ENCODE assay signal across 13 cellular contexts in the genomic region with DNA sequence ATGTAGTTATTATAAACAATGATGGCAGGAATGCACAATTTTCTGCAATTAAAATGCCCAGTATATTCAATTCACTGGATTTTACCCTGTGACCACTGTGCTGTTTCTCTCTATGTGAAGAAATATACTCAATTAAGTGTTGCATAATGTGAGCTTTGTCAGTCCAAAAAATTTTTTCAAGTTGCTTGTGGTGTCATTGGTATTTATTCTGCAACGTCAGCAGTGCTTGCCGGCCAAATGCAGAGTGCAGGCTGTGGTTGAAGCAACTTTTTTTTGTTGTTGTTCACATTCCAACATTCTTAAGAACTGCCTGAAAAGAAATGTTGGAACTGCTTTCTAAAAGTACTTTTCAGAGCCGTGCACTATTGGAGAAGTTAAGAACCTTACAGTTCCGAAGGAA.
DNase-seq lines count a peak whose midpoint lies in the region; ATAC-seq, FAIRE-seq and TF ChIP-seq lines count a peak whose summit lies in the region.
"Had no signal": no experiment of that assay in that cellular context is flagged by ENCODE, and none has a peak within 500 bp of the region (broad histone marks: within the 10 kb centered on the region; RNA-seq: fewer than 3 reads in every experiment).

No MANE protein-coding gene starts in this region.

- H3K9me2 ChIP-seq in hepatocyte (replicated peaks; ENCODE audit: insufficient read depth): no peaks in the 10 kb centered on the region

- ATAC-seq in stimulated activated naive B cell treated with anti-CD40 and anti-IgM and Interleukin-4, amounts not matched to agents 10 μg/mL and 1 μg/mL and 100 μg/mL, for 72 hours (replicated peaks): no peak
- no peak for ATAC-seq in GM19035 (IDR thresholded peaks at IDR 0.05; ENCODE audit: unreplicated experiment)

- in situ Hi-C loops in brain microvascular endothelial cell (cut with HindIII; ENCODE audit: low pct_ligation_motif_present, low sequenced_read_pairs): no loop called here

- H3K27ac Mint-ChIP-seq in stimulated activated naive B cell treated with anti-CD40 and anti-IgM and Interleukin-4, amounts not matched to agents 10 μg/mL and 1 μg/mL and 100 μg/mL, for 72 hours: no peak overlapping the region
- H3K27ac Mint-ChIP-seq: endodermal cell, IgD-negative memory B cell had no signal

- no peaks in the 10 kb centered on the region for H3K36me3 ChIP-seq in brain microvascular endothelial cell (replicated peaks)
- H3K36me3 ChIP-seq in hepatocyte (replicated peaks; ENCODE audit: insufficient read depth, low read depth): no peaks in the 10 kb centered on the region
- H3K36me3 ChIP-seq in sigmoid colon: no peaks in the 10 kb centered on the region

- H3K4me3 ChIP-seq in brain microvascular endothelial cell (ENCODE audit: low read depth, low read length): no peak overlapping the region
- H3K4me3 ChIP-seq in hepatocyte: no peak overlapping the region
- H3K4me3 ChIP-seq in sigmoid colon: no peak overlapping the region

- no peaks in the 10 kb centered on the region for H3K4me1 Mint-ChIP-seq in stimulated activated naive B cell treated with anti-CD40 and anti-IgM and Interleukin-4, amounts not matched to agents 10 μg/mL and 1 μg/mL and 100 μg/mL, for 72 hours
- H3K4me1 Mint-ChIP-seq: IgD-negative memory B cell had no signal

- WGBS in hepatocyte (ENCODE audit: low lambda C conversion rate, missing lambda C conversion rate): 38% methylated on average over 4 of the region's 4 CpGs
- WGBS in sigmoid colon, 2 donors: 58 to 59% methylated on average over 4 of the region's 4 CpGs

- no peak for TF ChIP-seq EP300 in sigmoid colon (IDR thresholded peaks at IDR 0.05)

- H2AFZ ChIP-seq in hepatocyte: no peak overlapping the region

- intact Hi-C loops in sigmoid colon (cut with DNase I): no loop called here

- peaks cover 0 to 2% of the 10 kb centered on the region in 2 donors for H3K9me3 Mint-ChIP-seq in stimulated activated naive B cell treated with anti-CD40 and anti-IgM and Interleukin-4, amounts not matched to agents 10 μg/mL and 1 μg/mL and 100 μg/mL, for 72 hours
- H3K9me3 Mint-ChIP-seq: endodermal cell had no signal

- H3K27ac ChIP-seq in brain microvascular endothelial cell: no peak overlapping the region
- H3K27ac ChIP-seq in hepatocyte: peak overlapping the region; percentile 82
- peak overlapping the region; percentile 1 to 56 (median 32) for H3K27ac ChIP-seq in sigmoid colon

- no peaks in the 10 kb centered on the region for H3K9me3 ChIP-seq in hepatocyte (ENCODE audit: low read depth)
- H3K9me3 ChIP-seq in sigmoid colon: no peaks in the 10 kb centered on the region

- no peaks in the 10 kb centered on the region for H3K27me3 Mint-ChIP-seq in stimulated activated naive B cell treated with anti-CD40 and anti-IgM and Interleukin-4, amounts not matched to agents 10 μg/mL and 1 μg/mL and 100 μg/mL, for 72 hours
- H3K27me3 Mint-ChIP-seq: IgD-negative memory B cell had no signal

- H3K4me2 ChIP-seq in hepatocyte: peak overlapping the region; percentile 63

- no peak for TF ChIP-seq CTCF in brain microvascular endothelial cell (IDR thresholded peaks at IDR 0.05; ENCODE audit: low read depth, low read length, missing control alignments)
- no peak for TF ChIP-seq CTCF in hepatocyte (IDR thresholded peaks at IDR 0.05; ENCODE audit: poor library complexity)
- no peak for TF ChIP-seq CTCF in sigmoid colon (IDR thresholded peaks at IDR 0.05)

- no peaks in the 10 kb centered on the region for H3K36me3 Mint-ChIP-seq in stimulated activated naive B cell treated with anti-CD40 and anti-IgM and Interleukin-4, amounts not matched to agents 10 μg/mL and 1 μg/mL and 100 μg/mL, for 72 hours
- H3K36me3 Mint-ChIP-seq: IgD-negative memory B cell had no signal

- no peaks in the 10 kb centered on the region for H3K79me2 ChIP-seq in hepatocyte

- H3K4me1 ChIP-seq in hepatocyte (ENCODE audit: insufficient read depth) (peaks cover 24% of the 10 kb centered on the region), sigmoid colon (peaks cover 0 to 60% (median 43%) of the 10 kb centered on the region in 4 donors)

- H3K4me3 Mint-ChIP-seq in stimulated activated naive B cell treated with anti-CD40 and anti-IgM and Interleukin-4, amounts not matched to agents 10 μg/mL and 1 μg/mL and 100 μg/mL, for 72 hours: no peak overlapping the region
- H3K4me3 Mint-ChIP-seq: endodermal cell, IgD-negative memory B cell had no signal

- no peak for FAIRE-seq in GM12891 (lab: Jason Lieb, UNC)

- no peaks in the 10 kb centered on the region for H3K27me3 ChIP-seq in brain microvascular endothelial cell (replicated peaks)
- no peaks in the 10 kb centered on the region for H3K27me3 ChIP-seq in hepatocyte
- H3K27me3 ChIP-seq in sigmoid colon: no peaks in the 10 kb centered on the region

- TF ChIP-seq POLR2A in sigmoid colon (IDR thresholded peaks at IDR 0.05): no peak
- no peak for TF ChIP-seq POLR2A in GM12891 (IDR thresholded peaks at IDR 0.05; ENCODE audit: low read depth, low read length)

- DNase-seq in Daoy (ENCODE audit: low read depth) (peak; percentile 6), brain microvascular endothelial cell (peak; percentile 94), hepatocyte (ENCODE audit: low spot score) (peak; percentile 70), sigmoid colon (peak; percentile 90), GM12891 (ENCODE audit: insufficient read length, low spot score) (no peak)
- DNase-seq in stimulated activated naive B cell treated with anti-CD40 and anti-IgM and Interleukin-4, amounts not matched to agents 10 μg/mL and 1 μg/mL and 100 μg/mL, for 72 hours: no peak
- no peak for DNase-seq in activated CD4-positive, alpha-beta T cell treated with anti-CD3 and anti-CD28 coated beads for 48 hours
- DNase-seq: Calu3; endodermal cell; NCI-H524; stimulated activated CD4-positive, alpha-beta T cell treated with anti-CD3 and anti-CD28 coated beads, Interleukin-4, amount 100 ng/mL, for 24 hours had no signal

- H4K20me1 ChIP-seq in hepatocyte (ENCODE audit: insufficient read depth, poor library complexity, severe bottlenecking): no peaks in the 10 kb centered on the region

TF ChIP-seq in GM12891, 5 proteins besides CTCF, POLR2A, EP300 and RAD21:
- TF ChIP-seq POLR2AphosphoS5 (IDR thresholded peaks at IDR 0.05; ENCODE audit: low read depth, low read length) (no peak), POU2F2 (IDR thresholded peaks at IDR 0.05; ENCODE audit: low read depth, low read length) (no peak), TAF1 (IDR thresholded peaks at IDR 0.05; ENCODE audit: low read depth, low read length) (no peak), SPI1 (IDR thresholded peaks at IDR 0.05; ENCODE audit: low read depth, low read length) (no peak), PAX5 (IDR thresholded peaks at IDR 0.05; ENCODE audit: insufficient read depth, low read length, severe bottlenecking) (no peak)

Comparison
In these comparisons a context has a peak if more than half of its experiments do, and no peak if none do; other contexts are left out.
1. DNase-seq: peak in Daoy (single experiment), brain microvascular endothelial cell (single experiment), hepatocyte (single experiment) and sigmoid colon (single experiment); none in stimulated activated naive B cell treated with anti-CD40 and anti-IgM and Interleukin-4, amounts not matched to agents 10 μg/mL and 1 μg/mL and 100 μg/mL, for 72 hours (single experiment), GM12891 (single experiment) and activated CD4-positive, alpha-beta T cell treated with anti-CD3 and anti-CD28 coated beads for 48 hours (single experiment).